Comparison of ENCODE assay signal across 8 cellular contexts in genomic region chr15:88834211-88834812, GRCh38. TPM values are rescaled to one million over a fixed set of nuclear protein-coding genes. Genes with fewer than 3 reads are reported as not detected.
DNase-seq lines count a peak whose midpoint lies in the region; ATAC-seq, FAIRE-seq and TF ChIP-seq lines count a peak whose summit lies in the region.

No MANE protein-coding gene starts in this region.

- no peaks in the 10 kb centered on the region for H3K36me3 Mint-ChIP-seq in CD14-positive monocyte
- no peaks in the 10 kb centered on the region for H3K36me3 Mint-ChIP-seq in activated T-helper 1 cell treated with anti-CD3 and anti-CD28 coated beads, Interleukin-12 subunit alpha, Interleukin-12 subunit beta, Interleukin-2, Interleukin-4 antibody, amounts not matched to agents 30 ng/mL and 10 ng/mL and 1 ng/mL, durations not matched to agents 14 hours and 24 hours and 36 hours (ENCODE audit: low read depth)

- no peak for FAIRE-seq in HTR-8/SVneo (lab: Jason Lieb, UNC)

- DNase-seq in CD14-positive monocyte (ENCODE audit: low spot score), result no peak
- peak; percentile 63 for DNase-seq in HTR-8/SVneo (ENCODE audit: insufficient read length, low spot score)
- DNase-seq in activated T-helper 1 cell treated with anti-CD3 and anti-CD28 coated beads, Interleukin-12 subunit alpha, Interleukin-12 subunit beta, Interleukin-2, Interleukin-4 antibody, amounts not matched to agents 30 ng/mL and 10 ng/mL and 1 ng/mL, durations not matched to agents 14 hours and 24 hours and 36 hours (ENCODE audit: low spot score), result no peak
- peak; percentile 70 for DNase-seq in Right ventricle myocardium superior
- DNase-seq in posterior cingulate gyrus, result peak in 9 of 10 donors; percentile 46 to 94 (median 74)
- no peak for DNase-seq in NCI-H1417 treated with DMSO at 0.1 percent for 48 hours (lab: John Stamatoyannopoulos, UW)

- no peak overlapping the region for H3K4me3 Mint-ChIP-seq in CD14-positive monocyte
- H3K4me3 Mint-ChIP-seq in activated T-helper 1 cell treated with anti-CD3 and anti-CD28 coated beads, Interleukin-12 subunit alpha, Interleukin-12 subunit beta, Interleukin-2, Interleukin-4 antibody, amounts not matched to agents 30 ng/mL and 10 ng/mL and 1 ng/mL, durations not matched to agents 14 hours and 24 hours and 36 hours, result no peak overlapping the region

- H3K27me3 Mint-ChIP-seq in CD14-positive monocyte (ENCODE audit: low read depth in 3 of 3), result peaks cover 0 to 3% (median 2%) of the 10 kb centered on the region in 3 donors
- peaks cover 2% of the 10 kb centered on the region for H3K27me3 Mint-ChIP-seq in activated T-helper 1 cell treated with anti-CD3 and anti-CD28 coated beads, Interleukin-12 subunit alpha, Interleukin-12 subunit beta, Interleukin-2, Interleukin-4 antibody, amounts not matched to agents 30 ng/mL and 10 ng/mL and 1 ng/mL, durations not matched to agents 14 hours and 24 hours and 36 hours (ENCODE audit: insufficient read depth)

- no peak overlapping the region for H3K27ac Mint-ChIP-seq in CD14-positive monocyte
- peak overlapping the region; percentile 18 for H3K27ac Mint-ChIP-seq in activated T-helper 1 cell treated with anti-CD3 and anti-CD28 coated beads, Interleukin-12 subunit alpha, Interleukin-12 subunit beta, Interleukin-2, Interleukin-4 antibody, amounts not matched to agents 30 ng/mL and 10 ng/mL and 1 ng/mL, durations not matched to agents 14 hours and 24 hours and 36 hours

- intact Hi-C loops in CD14-positive monocyte (cut with micrococcal nuclease) (no loop called here), Right ventricle myocardium superior (cut with DNase I) (loop anchor here (5.0 kb wide), 1 partner anchor 177 kb away; no protein-coding TSS in a partner anchor), posterior cingulate gyrus (cut with DNase I) (loop anchor here (1.0 to 2.0 kb wide), 2 partner anchors 176 to 358 kb away; no protein-coding TSS in a partner anchor)
- intact Hi-C loops in activated T-helper 1 cell treated with anti-CD3 and anti-CD28 coated beads, Interleukin-12 subunit alpha, Interleukin-12 subunit beta, Interleukin-2, Interleukin-4 antibody, amounts not matched to agents 30 ng/mL and 10 ng/mL and 1 ng/mL, durations not matched to agents 14 hours and 24 hours and 36 hours (cut with micrococcal nuclease), result loop anchor here (5.0 kb wide), 1 partner anchor 212 kb away; the partner anchor contains the start of gene AEN

- peaks cover 0 to 1% (median 0%) of the 10 kb centered on the region in 7 donors for H3K9me3 Mint-ChIP-seq in CD14-positive monocyte
- H3K9me3 Mint-ChIP-seq in activated T-helper 1 cell treated with anti-CD3 and anti-CD28 coated beads, Interleukin-12 subunit alpha, Interleukin-12 subunit beta, Interleukin-2, Interleukin-4 antibody, amounts not matched to agents 30 ng/mL and 10 ng/mL and 1 ng/mL, durations not matched to agents 14 hours and 24 hours and 36 hours, result no peaks in the 10 kb centered on the region

- peak; percentile 37 for TF ChIP-seq CTCF in CD14-positive monocyte (IDR thresholded peaks at IDR 0.05)

- H3K4me1 Mint-ChIP-seq in CD14-positive monocyte, result no peaks in the 10 kb centered on the region
- H3K4me1 Mint-ChIP-seq in activated T-helper 1 cell treated with anti-CD3 and anti-CD28 coated beads, Interleukin-12 subunit alpha, Interleukin-12 subunit beta, Interleukin-2, Interleukin-4 antibody, amounts not matched to agents 30 ng/mL and 10 ng/mL and 1 ng/mL, durations not matched to agents 14 hours and 24 hours and 36 hours (ENCODE audit: low read depth), result peaks cover 8% of the 10 kb centered on the region

- peak; percentile 74 for ATAC-seq in Right ventricle myocardium superior (ENCODE audit: poor library complexity)
- ATAC-seq in HG03280 (IDR thresholded peaks at IDR 0.05; ENCODE audit: unreplicated experiment), result no peak
- no peak for ATAC-seq in GM21447 (IDR thresholded peaks at IDR 0.05; ENCODE audit: unreplicated experiment)

RNA-seq across cellular contexts. Expression of gene ACAN, which starts 31.1 kb away (rescaled TPM):
- polyA plus RNA-seq in CD14-positive monocyte, result not detected
- total RNA-seq in activated T-helper 1 cell treated with anti-CD3 and anti-CD28 coated beads, Interleukin-12 subunit alpha, Interleukin-12 subunit beta, Interleukin-2, Interleukin-4 antibody, amounts not matched to agents 30 ng/mL and 10 ng/mL and 1 ng/mL, durations not matched to agents 14 hours and 24 hours and 36 hours, result not detected in 2 replicates
- 0.13 TPM for total RNA-seq in Right ventricle myocardium superior

Comparison
In these comparisons a context has a peak if more than half of its experiments do, and no peak if none do; other contexts are left out.
1. DNase-seq: peak in HTR-8/SVneo (single experiment), Right ventricle myocardium superior (single experiment) and posterior cingulate gyrus (9 of 10); none in CD14-positive monocyte (single experiment), activated T-helper 1 cell treated with anti-CD3 and anti-CD28 coated beads, Interleukin-12 subunit alpha, Interleukin-12 subunit beta, Interleukin-2, Interleukin-4 antibody, amounts not matched to agents 30 ng/mL and 10 ng/mL and 1 ng/mL, durations not matched to agents 14 hours and 24 hours and 36 hours (single experiment) and NCI-H1417 treated with DMSO at 0.1 percent for 48 hours (single experiment).
2. intact Hi-C loops: an anchor here in activated T-helper 1 cell treated with anti-CD3 and anti-CD28 coated beads, Interleukin-12 subunit alpha, Interleukin-12 subunit beta, Interleukin-2, Interleukin-4 antibody, amounts not matched to agents 30 ng/mL and 10 ng/mL and 1 ng/mL, durations not matched to agents 14 hours and 24 hours and 36 hours (5.0 kb wide), Right ventricle myocardium superior (5.0 kb wide) and posterior cingulate gyrus (1.0 to 2.0 kb wide); none called in CD14-positive monocyte.